Comparison of ENCODE assay signal across 20 cellular contexts in the genomic region with DNA sequence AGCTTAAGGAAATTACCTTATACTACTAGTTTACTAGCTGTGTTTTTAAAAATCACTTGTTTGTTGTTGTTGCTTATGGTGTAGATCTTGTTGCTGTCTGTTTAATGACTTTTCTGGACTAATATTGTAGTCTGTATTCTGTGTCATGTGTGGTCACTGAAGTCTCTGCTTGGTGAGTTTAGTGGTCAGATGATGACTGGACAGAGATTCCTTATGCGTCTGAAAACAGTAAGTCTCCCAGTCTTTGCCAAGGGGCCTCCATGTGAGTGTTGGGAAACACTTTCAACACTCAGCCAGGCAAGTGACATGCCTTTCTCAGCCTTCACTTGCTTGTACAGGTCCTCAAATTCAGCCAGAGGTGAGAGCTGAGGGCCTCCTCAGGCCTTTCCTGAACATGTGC. TPM values are rescaled to one million over a fixed set of nuclear protein-coding genes. Genes with fewer than 3 reads are reported as not detected.
"Had no signal": no experiment of that assay in that cellular context is flagged by ENCODE, and none has a peak within 500 bp of the region (broad histone marks: within the 10 kb centered on the region; RNA-seq: fewer than 3 reads in every experiment).

No MANE protein-coding gene starts in this region.

- ATAC-seq: activated CD4-positive, CD25-positive, alpha-beta regulatory T cell treated with anti-CD3 and anti-CD28 coated beads, Interleukin-2, amount 50 U/mL, for 24 hours; activated naive CD8-positive, alpha-beta T cell treated with anti-CD3 and anti-CD28 coated beads, Interleukin-2, amount 50 U/mL, for 24 hours; activated T-cell treated with anti-CD3 and anti-CD28 coated beads, Interleukin-2, amount 50 U/mL, for 4 hours; esophagus mucosa; left lobe of liver; natural killer cell; pancreas; right lobe of liver had no signal

- H3K4me3 ChIP-seq: pancreas, right lobe of liver, smooth muscle cell, stomach, vagina had no signal

- H3K36me3 ChIP-seq: pancreas, right lobe of liver, stomach, vagina had no signal

- H3K27me3 ChIP-seq: pancreas, right lobe of liver, vagina had no signal

- H3K27ac ChIP-seq: pancreas, right lobe of liver, stomach, vagina had no signal

- H3K4me1 ChIP-seq: pancreas, right lobe of liver, stomach, vagina had no signal

- DNase-seq: activated CD4-positive, alpha-beta T cell treated with anti-CD3 and anti-CD28 coated beads, Interleukin-2, amount 50 U/mL, for 1 hour; activated CD8-positive, alpha-beta memory T cell treated with anti-CD3 and anti-CD28 coated beads, Interleukin-2, amount 50 U/mL, for 4 hours; activated naive CD4-positive, alpha-beta T cell treated with anti-CD3 and anti-CD28 coated beads, Interleukin-2, amount 10 ng/mL, durations not matched to agents 7 days and 5 days; activated naive CD8-positive, alpha-beta T cell treated with anti-CD3 and anti-CD28 coated beads, Interleukin-2, amount 50 U/mL, for 24 hours; activated T-cell treated with anti-CD3 and anti-CD28 coated beads, Interleukin-2, amount 50 U/mL, for 4 hours; aorta; cerebellar nuclear complex; cortex of kidney; hypothalamus; natural killer cell; pancreas; right lobe of liver; stimulated activated CD4-positive, alpha-beta T cell treated with anti-CD3 and anti-CD28 coated beads, Interleukin-4, amount 100 ng/mL, for 1 hour; stomach; trophoblast cell had no signal

- H3K9me3 ChIP-seq: pancreas, right lobe of liver, vagina had no signal

RNA-seq across cellular contexts. Expression of gene ADRA1D, which starts 23.1 kb away (rescaled TPM):
- total RNA-seq: activated T-cell treated with anti-CD3 and anti-CD28 coated beads, Interleukin-2, amount 50 U/mL, for 4 hours; esophagus mucosa; left lobe of liver; natural killer cell; smooth muscle cell had no signal
